In genomic region chr6:42890311-42891198, GRCh38 we compare ENCODE assay signal across 1 cellular context.
TF ChIP-seq lines count a peak whose summit lies in the region.

No MANE protein-coding gene starts in this region.

TF ChIP-seq in WTC11, 78 proteins besides CTCF, POLR2A, EP300 and RAD21 (continued from another document and continues in another):
- TF ChIP-seq TEAD4 (CRISPR knock-in tag; IDR thresholded peaks at IDR 0.05) (0 out of 2 replicates have a peak, but pooled peaks have one; percentile 77), EMX1 (CRISPR knock-in tag; IDR thresholded peaks at IDR 0.05) (peak; percentile 96), ZNF219 (CRISPR knock-in tag; IDR thresholded peaks at IDR 0.05; ENCODE audit: borderline replicate concordance) (no peak), SOX15 (CRISPR knock-in tag; IDR thresholded peaks at IDR 0.05) (no peak), ZNF232 (CRISPR knock-in tag; IDR thresholded peaks at IDR 0.05) (peak; percentile 65; the same call in 1 of the 2 replicates), JUN (CRISPR knock-in tag; IDR thresholded peaks at IDR 0.05) (0 out of 2 replicates have a peak, but pooled peaks have one; percentile 72), E2F1 (CRISPR knock-in tag; IDR thresholded peaks at IDR 0.05) (no peak; the same call in 1 of the 2 replicates), FOXJ3 (CRISPR knock-in tag; IDR thresholded peaks at IDR 0.05; ENCODE audit: borderline replicate concordance) (no peak), NR2C2 (CRISPR knock-in tag; IDR thresholded peaks at IDR 0.05) (no peak; the same call in 1 of the 2 replicates), NFE2L1 (CRISPR knock-in tag; IDR thresholded peaks at IDR 0.05) (peak; percentile 72; the same call in 1 of the 2 replicates), CREM (CRISPR knock-in tag; IDR thresholded peaks at IDR 0.05) (peak; percentile 70; the same call in 1 of the 2 replicates), AR (CRISPR knock-in tag; IDR thresholded peaks at IDR 0.05) (peak; percentile 90), AFF4 (CRISPR knock-in tag; IDR thresholded peaks at IDR 0.05; ENCODE audit: borderline replicate concordance) (peak; percentile 99), KAT7 (CRISPR knock-in tag; IDR thresholded peaks at IDR 0.05; ENCODE audit: borderline replicate concordance) (peak; percentile 99), ARID4B (CRISPR knock-in tag; IDR thresholded peaks at IDR 0.05; ENCODE audit: borderline replicate concordance) (peak; percentile 90), IRF1 (CRISPR knock-in tag; IDR thresholded peaks at IDR 0.05) (peak; percentile 78), SMAD3 (CRISPR knock-in tag; IDR thresholded peaks at IDR 0.05; ENCODE audit: borderline replicate concordance) (peak; percentile 87; the same call in 1 of the 2 replicates), MLX (CRISPR knock-in tag; IDR thresholded peaks at IDR 0.05) (0 out of 2 replicates have a peak, but pooled peaks have one; percentile 21), CDX4 (CRISPR knock-in tag; IDR thresholded peaks at IDR 0.05; ENCODE audit: borderline replicate concordance) (no peak; the same call in 1 of the 2 replicates), ZNF138 (CRISPR knock-in tag; conservative IDR thresholded peaks at IDR 0.05) (0 out of 2 replicates have a peak, but pooled peaks have one; percentile 91), STAT6 (CRISPR knock-in tag; conservative IDR thresholded peaks at IDR 0.05; ENCODE audit: low read depth) (peak; percentile 54; the same call in 1 of the 2 replicates), MAX (CRISPR knock-in tag; IDR thresholded peaks at IDR 0.05) (peak; percentile 63), ZBTB43 (CRISPR knock-in tag; IDR thresholded peaks at IDR 0.05) (peak; percentile 97), ZNF532 (CRISPR knock-in tag; IDR thresholded peaks at IDR 0.05; ENCODE audit: borderline replicate concordance) (peak; percentile 93), SMAD4 (CRISPR knock-in tag; IDR thresholded peaks at IDR 0.05) (no peak), ZNF121 (CRISPR knock-in tag; IDR thresholded peaks at IDR 0.05) (no peak), OVOL2 (CRISPR knock-in tag; IDR thresholded peaks at IDR 0.05; ENCODE audit: borderline replicate concordance) (no peak)
